12 cellular contexts compared by ENCODE assay signal in genomic region chr22:37345863-37346514, GRCh38.
DNase-seq lines count a peak whose midpoint lies in the region; ATAC-seq and TF ChIP-seq lines count a peak whose summit lies in the region.
"Had no signal": no experiment of that assay in that cellular context is flagged by ENCODE, and none has a peak within 500 bp of the region (broad histone marks: within the 10 kb centered on the region; RNA-seq: fewer than 3 reads in every experiment).

No MANE protein-coding gene starts in this region.

- CTCF ChIA-PET in HEK293 (lab: Yijun Ruan, JAX), result interaction anchor here (1.6 kb wide), 1 partner anchor 14 kb away, joined by 3 read pairs; no protein-coding TSS in a partner anchor

- H3K36me3 ChIP-seq in ACC112 (ENCODE audit: insufficient read depth, low read length) (no peaks in the 10 kb centered on the region), HEK293 (ENCODE audit: control insufficient read depth in 2 of 2, insufficient read depth in 1 of 2, low read length in 2 of 2) (no peaks in the 10 kb centered on the region), hepatocyte (replicated peaks; ENCODE audit: insufficient read depth, low read depth) (no peaks in the 10 kb centered on the region)

- H3K79me2 ChIP-seq in ACC112 (ENCODE audit: control insufficient read depth, insufficient read depth, low read length, unreplicated experiment), result no peaks in the 10 kb centered on the region
- H3K79me2 ChIP-seq in hepatocyte, result no peaks in the 10 kb centered on the region

- in situ Hi-C loops in astrocyte of the cerebellum (cut with HindIII; ENCODE audit: low sequenced_read_pairs), result no loop called here

- no peaks in the 10 kb centered on the region for H3K9me2 ChIP-seq in hepatocyte (replicated peaks; ENCODE audit: insufficient read depth)

- H2AFZ ChIP-seq in ACC112 (ENCODE audit: low read length, unreplicated experiment) (peak overlapping the region; percentile 38), hepatocyte (no peak overlapping the region)

- no peaks in the 10 kb centered on the region for H3K9me3 ChIP-seq in HEK293 (ENCODE audit: control insufficient read depth, insufficient read depth, low read depth, low read length)
- no peaks in the 10 kb centered on the region for H3K9me3 ChIP-seq in hepatocyte (ENCODE audit: low read depth)

- H3K27me3 ChIP-seq in ACC112 (ENCODE audit: insufficient read depth, low read length) (no peaks in the 10 kb centered on the region), hepatocyte (no peaks in the 10 kb centered on the region)

- H4K20me1 ChIP-seq in hepatocyte (ENCODE audit: insufficient read depth, poor library complexity, severe bottlenecking), result no peaks in the 10 kb centered on the region

- TF ChIP-seq CTCF in HEK293 (tag by site-specific recombination; IDR thresholded peaks at IDR 0.05) (no peak), astrocyte of the cerebellum (IDR thresholded peaks at IDR 0.05; ENCODE audit: low read depth, low read length, missing control alignments) (no peak), hepatocyte (IDR thresholded peaks at IDR 0.05; ENCODE audit: poor library complexity) (no peak)

- H3K4me1 ChIP-seq in ACC112 (ENCODE audit: control insufficient read depth, insufficient read depth, low read length, unreplicated experiment), result peaks cover 8% of the 10 kb centered on the region
- peaks cover 2% of the 10 kb centered on the region; the same call in 1 of the 2 replicates for H3K4me1 ChIP-seq in HEK293 (ENCODE audit: control insufficient read depth, insufficient read depth, low read length)
- peaks cover 4% of the 10 kb centered on the region for H3K4me1 ChIP-seq in hepatocyte (ENCODE audit: insufficient read depth)

- DNase-seq in astrocyte of the cerebellum (ENCODE audit: low read depth) (peak; percentile 63), hepatocyte (ENCODE audit: low spot score) (peak; percentile 41), NK-92 (lab: John Stamatoyannopoulos, UW; ENCODE audit: unreplicated experiment) (no peak)
- DNase-seq: activated CD4-positive, alpha-beta memory T cell treated with anti-CD3 and anti-CD28 coated beads for 36 hours; NCI-H187; stimulated activated CD4-positive, alpha-beta T cell treated with anti-CD3 and anti-CD28 coated beads, Interleukin-1b, Interleukin-23, amount 100 ng/mL, for 48 hours had no signal

- POLR2A ChIA-PET in HEK293 (lab: Yijun Ruan, JAX), result interaction anchor here (0.6 to 0.7 kb wide), 2 partner anchors 106 to 124 kb away, joined by 3 to 7 read pairs; no protein-coding TSS in a partner anchor

- ATAC-seq in GM21825 (IDR thresholded peaks at IDR 0.05; ENCODE audit: unreplicated experiment), result no peak
- ATAC-seq in GM21367 (IDR thresholded peaks at IDR 0.05; ENCODE audit: unreplicated experiment), result no peak
- no peak for ATAC-seq in GM19328 (IDR thresholded peaks at IDR 0.05; ENCODE audit: unreplicated experiment)

- H3K27ac ChIP-seq in ACC112 (ENCODE audit: low read depth, low read length) (no peak overlapping the region; the same call in 1 of the 2 replicates), HEK293 (ENCODE audit: extremely low read depth, low read depth, low read length) (no peak overlapping the region), hepatocyte (peak overlapping the region; percentile 53)
- H3K27ac ChIP-seq: C4-2B had no signal

- no peak overlapping the region for H3K4me2 ChIP-seq in hepatocyte

- H3K4me3 ChIP-seq in ACC112 (ENCODE audit: low read depth, low read length) (no peak overlapping the region), HEK293 (ENCODE audit: low read depth, low read length) (no peak overlapping the region), astrocyte of the cerebellum (ENCODE audit: low read depth, low read length) (no peak overlapping the region), hepatocyte (no peak overlapping the region)

- 47% methylated on average over 13 of the region's 13 CpGs for WGBS in hepatocyte (ENCODE audit: low lambda C conversion rate, missing lambda C conversion rate)

TF ChIP-seq in HEK293, 187 proteins besides CTCF, POLR2A, EP300 and RAD21 (continues in another document):
- TF ChIP-seq ZIC2 (tag by site-specific recombination; IDR thresholded peaks at IDR 0.05) (no peak), ZBTB7A (tag by site-specific recombination; IDR thresholded peaks at IDR 0.05; ENCODE audit: low read depth) (no peak), ZNF501 (tag by site-specific recombination; IDR thresholded peaks at IDR 0.05) (no peak), ZNF138 (tag by site-specific recombination; IDR thresholded peaks at IDR 0.05; ENCODE audit: borderline replicate concordance) (no peak), REST (tag by site-specific recombination; IDR thresholded peaks at IDR 0.05) (no peak), ZNF830 (tag by site-specific recombination; IDR thresholded peaks at IDR 0.05; ENCODE audit: low read depth) (no peak), ZNF610 (tag by site-specific recombination; IDR thresholded peaks at IDR 0.05; ENCODE audit: borderline replicate concordance) (no peak), PBX3 (CRISPR knock-in tag; IDR thresholded peaks at IDR 0.05) (no peak), ZNF311 (tag by site-specific recombination; IDR thresholded peaks at IDR 0.05; ENCODE audit: borderline replicate concordance) (no peak), ZNF529 (tag by site-specific recombination; IDR thresholded peaks at IDR 0.05; ENCODE audit: insufficient replicate concordance) (no peak), ZNF239 (tag by site-specific recombination; IDR thresholded peaks at IDR 0.05) (no peak), ATF2 (tag by site-specific recombination; IDR thresholded peaks at IDR 0.05; ENCODE audit: low read depth) (no peak), ZBTB1 (tag by site-specific recombination; IDR thresholded peaks at IDR 0.05) (no peak), ZNF148 (tag by site-specific recombination; IDR thresholded peaks at IDR 0.05; ENCODE audit: borderline replicate concordance) (no peak), ZNF114 (tag by site-specific recombination; IDR thresholded peaks at IDR 0.05) (no peak)
